In the genomic region with DNA sequence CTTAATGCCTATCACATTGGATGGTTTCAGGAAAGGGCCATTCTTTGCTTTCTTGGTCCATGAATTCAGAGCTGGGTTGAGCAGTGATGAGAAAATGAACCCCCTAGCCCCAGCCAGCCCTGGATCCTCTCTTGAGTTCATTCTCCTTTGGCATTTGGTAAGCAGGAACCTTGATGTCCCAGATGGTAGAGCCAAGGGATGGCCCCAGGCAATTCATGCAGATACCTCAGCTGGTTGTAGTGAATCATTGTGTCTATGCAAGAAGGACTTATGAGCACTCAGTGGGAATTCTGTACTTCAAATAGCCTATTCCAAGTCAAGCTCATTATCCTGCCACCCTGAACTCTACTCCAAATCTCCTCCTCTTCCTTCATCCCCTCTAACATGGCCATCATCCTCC, we compare ENCODE assay signal across 21 cellular contexts.
A peak's percentile ranks its signal among the peaks of the same experiment; 100 is the strongest.
DNase-seq lines count a peak whose midpoint lies in the region; ATAC-seq and TF ChIP-seq lines count a peak whose summit lies in the region.
"Had no signal": no experiment of that assay in that cellular context is flagged by ENCODE, and none has a peak within 500 bp of the region (broad histone marks: within the 10 kb centered on the region; RNA-seq: fewer than 3 reads in every experiment).

No MANE protein-coding gene starts in this region.

- ATAC-seq in GM23338, result no peak
- ATAC-seq: K562 had no signal

- H3K9me3 Mint-ChIP-seq in GM23338, result peaks cover 18% of the 10 kb centered on the region

- 0 out of 2 replicates have a peak, but pooled peaks cover 10% of the 10 kb centered on the region for H3K9me2 ChIP-seq in GM23338 (ENCODE audit: insufficient read depth)

- no peak overlapping the region for H3K4me2 ChIP-seq in GM23338

- H3K27ac Mint-ChIP-seq in GM23338, result peak overlapping the region; percentile 26; the same call in 1 of the 2 replicates
- H3K27ac Mint-ChIP-seq: CD4-positive, CD25-positive, alpha-beta regulatory T cell; CD8-positive, alpha-beta memory T cell; HFFc6 had no signal

- no peaks in the 10 kb centered on the region for H3K4me1 ChIP-seq in GM23338 (ENCODE audit: insufficient read depth)
- H3K4me1 ChIP-seq: BE2C had no signal

- no peaks in the 10 kb centered on the region for H3K27me3 ChIP-seq in GM23338 (ENCODE audit: insufficient read depth)
- H3K27me3 ChIP-seq: BE2C had no signal

- no peak for TF ChIP-seq CTCF in GM23338 (conservative IDR thresholded peaks at IDR 0.05; ENCODE audit: low read depth in 2 of 2)

- in situ Hi-C loops in G401 (cut with HindIII; ENCODE audit: low sequenced_read_pairs), result no loop called here

- H3K27me3 Mint-ChIP-seq in GM23338 (ENCODE audit: insufficient read depth, low read depth, poor library complexity), result peaks cover 6% of the 10 kb centered on the region
- H3K27me3 Mint-ChIP-seq: CD4-positive, CD25-positive, alpha-beta regulatory T cell had no signal

- H2AFZ ChIP-seq in GM23338, result no peak overlapping the region

- H3K4me1 Mint-ChIP-seq in GM23338, result peaks cover 3% of the 10 kb centered on the region; the same call in 2 of the 3 replicates
- H3K4me1 Mint-ChIP-seq: CD4-positive, CD25-positive, alpha-beta regulatory T cell; CD8-positive, alpha-beta memory T cell had no signal

- H3K4me3 ChIP-seq in GM23338, result no peak overlapping the region
- H3K4me3 ChIP-seq: K562 had no signal

- no peaks in the 10 kb centered on the region for H3K79me2 ChIP-seq in GM23338 (replicated peaks; ENCODE audit: insufficient read depth)

- no peaks in the 10 kb centered on the region for H3F3A ChIP-seq in GM23338 (replicated peaks; ENCODE audit: low read depth)

- DNase-seq in GM23338 (ENCODE audit: low spot score) (no peak), RPMI7951 (ENCODE audit: low read depth) (peak; percentile 8), islet precursor cell (peak; percentile 61), erythroblast (lab: John Stamatoyannopoulos, UW) (no peak), G401 (ENCODE audit: low spot score) (no peak)
- no peak for DNase-seq in activated CD4-positive, alpha-beta T cell treated with anti-CD3 and anti-CD28 coated beads, Interleukin-2, amount 50 U/mL, for 48 hours
- DNase-seq: ACHN; BE2C; C1 segment of cervical spinal cord; CD4-positive, CD25-positive, alpha-beta regulatory T cell; CD8-positive, alpha-beta memory T cell; COR-L47; DMS 273 treated with DMSO at 0.1 percent for 48 hours; DMS53; DND-41; EL; GDM1; HCEC 1CT; HFFc6; IMR-90 had no signal

- H4K20me1 ChIP-seq in GM23338 (replicated peaks; ENCODE audit: insufficient read depth), result no peaks in the 10 kb centered on the region

- TF ChIP-seq POLR2A in erythroblast (IDR thresholded peaks at IDR 0.05; ENCODE audit: low read length), result no peak

- H3K36me3 Mint-ChIP-seq in GM23338 (ENCODE audit: low read depth), result peaks cover 13% of the 10 kb centered on the region; the same call in 2 of the 3 replicates
- H3K36me3 Mint-ChIP-seq: CD4-positive, CD25-positive, alpha-beta regulatory T cell; CD8-positive, alpha-beta memory T cell had no signal

- H3K36me3 ChIP-seq in GM23338 (ENCODE audit: insufficient read depth), result no peaks in the 10 kb centered on the region
- H3K36me3 ChIP-seq: BE2C had no signal

- H3K4me3 Mint-ChIP-seq in GM23338, result no peak overlapping the region
- H3K4me3 Mint-ChIP-seq: CD4-positive, CD25-positive, alpha-beta regulatory T cell; CD8-positive, alpha-beta memory T cell; HFFc6 had no signal

- no peak overlapping the region for H3K27ac ChIP-seq in GM23338 (ENCODE audit: low read depth)

TF ChIP-seq in GM23338, 12 proteins besides CTCF, POLR2A, EP300 and RAD21:
- no peak for TF ChIP-seq STAT1 (IDR thresholded peaks at IDR 0.05; ENCODE audit: unreplicated experiment)
- TF ChIP-seq ZNF114 (CRISPR knock-in tag; IDR thresholded peaks at IDR 0.05), result no peak
- no peak for TF ChIP-seq EZH2 (IDR thresholded peaks at IDR 0.05; ENCODE audit: low read depth, unreplicated experiment)

Comparison
In these comparisons a context has a peak if more than half of its experiments do, and no peak if none do; other contexts are left out.
1. DNase-seq: peak in RPMI7951 (single experiment) and islet precursor cell (single experiment); none in GM23338 (single experiment), erythroblast (0 of 2), activated CD4-positive, alpha-beta T cell treated with anti-CD3 and anti-CD28 coated beads, Interleukin-2, amount 50 U/mL, for 48 hours (0 of 2) and G401 (single experiment).